ENCODE assay signal across 1 cellular context in genomic region chr19:3543150-3544053, GRCh38.
A peak's percentile ranks its signal among the peaks of the same experiment; 100 is the strongest.
TF ChIP-seq lines count a peak whose summit lies in the region.

No MANE protein-coding gene starts in this region.

TF ChIP-seq in K562, 482 proteins besides CTCF, POLR2A, EP300 and RAD21:
- TF ChIP-seq SMARCE1 (IDR thresholded peaks at IDR 0.05) (no peak), POLR3G (IDR thresholded peaks at IDR 0.05; ENCODE audit: extremely low read depth, insufficient read length, insufficient replicate concordance) (no peak), RBM22 (IDR thresholded peaks at IDR 0.05; ENCODE audit: low read depth, low read length, poor library complexity, severe bottlenecking) (peak; percentile 52), RBFOX2 (IDR thresholded peaks at IDR 0.05; ENCODE audit: low read depth, low read length) (peak; percentile 37; the same call in 1 of the 2 replicates), IRF9 (tag; IDR thresholded peaks at IDR 0.05) (no peak), POLR2G (IDR thresholded peaks at IDR 0.05; ENCODE audit: low read depth, low read length) (peak; percentile 64; the same call in 1 of the 2 replicates), ZNF24 (IDR thresholded peaks at IDR 0.05) (no peak), POLR2AphosphoS2 (IDR thresholded peaks at IDR 0.05; ENCODE audit: low read length) (0 out of 2 replicates have a peak, but pooled peaks have one; percentile 5)
TF ChIP-seq in K562: peak in this region for 4.
